ENCODE assay signal across 10 cellular contexts in genomic region chr3:67290424-67290823, GRCh38.
DNase-seq lines count a peak whose midpoint lies in the region; ATAC-seq and TF ChIP-seq lines count a peak whose summit lies in the region.
"Had no signal": no experiment of that assay in that cellular context is flagged by ENCODE, and none has a peak within 500 bp of the region (broad histone marks: within the 10 kb centered on the region; RNA-seq: fewer than 3 reads in every experiment).

No MANE protein-coding gene starts in this region.

- no peak overlapping the region for H3K4me3 Mint-ChIP-seq in activated T-cell treated with anti-CD3 and anti-CD28 coated beads, Interleukin-2, amount 50 U/mL, for 4 hours
- H3K4me3 Mint-ChIP-seq in Caco-2 (ENCODE audit: unreplicated experiment): no peak overlapping the region
- H3K4me3 Mint-ChIP-seq: immature natural killer cell had no signal

- no TSS peak for BruUV-seq in Caco-2 (replicated peaks; lab: Mats Ljungman, UMichigan)

- CTCF ChIA-PET in Caco-2 (lab: Charles Lee): no interaction called here

- peak; percentile 4 for DNase-seq in GM06990 (ENCODE audit: extremely low read depth, insufficient read length)
- peak; percentile 22 for DNase-seq in inferior parietal cortex (ENCODE audit: extremely low spot score)
- no peak for DNase-seq in NCI-H1694 (lab: John Stamatoyannopoulos, UW)
- no peak for DNase-seq in activated T-cell treated with anti-CD3 and anti-CD28 coated beads, Interleukin-2, amount 50 U/mL, for 4 hours
- no peak for DNase-seq in NCI-H226
- no peak for DNase-seq in Caco-2
- DNase-seq: immature natural killer cell had no signal

- H3K36me3 Mint-ChIP-seq in activated T-cell treated with anti-CD3 and anti-CD28 coated beads, Interleukin-2, amount 50 U/mL, for 4 hours (ENCODE audit: insufficient read depth): no peaks in the 10 kb centered on the region
- no peaks in the 10 kb centered on the region for H3K36me3 Mint-ChIP-seq in Caco-2 (ENCODE audit: insufficient read depth, unreplicated experiment)
- H3K36me3 Mint-ChIP-seq: immature natural killer cell had no signal

- no peaks in the 10 kb centered on the region for H3K9me3 ChIP-seq in Caco-2

- H3K27me3 ChIP-seq in GM06990 (replicated peaks; ENCODE audit: control insufficient read depth, insufficient read depth, low read length) (no peaks in the 10 kb centered on the region), Caco-2 (replicated peaks; ENCODE audit: control insufficient read depth, insufficient read depth, low read length) (no peaks in the 10 kb centered on the region)

- no peaks in the 10 kb centered on the region for H3K4me1 ChIP-seq in Caco-2

- peak; percentile 75 for ATAC-seq in GM21367 (IDR thresholded peaks at IDR 0.05; ENCODE audit: unreplicated experiment)
- peak; percentile 74 for ATAC-seq in HG03565 (IDR thresholded peaks at IDR 0.05; ENCODE audit: unreplicated experiment)
- no peak for ATAC-seq in activated T-cell treated with anti-CD3 and anti-CD28 coated beads, Interleukin-2, amount 50 U/mL, for 4 hours
- ATAC-seq: K562 had no signal

- H3K27ac Mint-ChIP-seq in Caco-2 (ENCODE audit: unreplicated experiment): no peak overlapping the region
- H3K27ac Mint-ChIP-seq: immature natural killer cell had no signal

- H3K4me3 ChIP-seq in GM06990 (replicated peaks; ENCODE audit: low read depth, low read length) (no peak overlapping the region), Caco-2 (ENCODE audit: low read depth, low read length) (no peak overlapping the region)
- H3K4me3 ChIP-seq: K562 had no signal

- POLR2A ChIA-PET in Caco-2 (lab: Charles Lee): no interaction called here

- no peaks in the 10 kb centered on the region for H3K4me1 Mint-ChIP-seq in activated T-cell treated with anti-CD3 and anti-CD28 coated beads, Interleukin-2, amount 50 U/mL, for 4 hours (ENCODE audit: low read depth)
- no peaks in the 10 kb centered on the region for H3K4me1 Mint-ChIP-seq in Caco-2 (ENCODE audit: low read depth, unreplicated experiment)
- H3K4me1 Mint-ChIP-seq: immature natural killer cell had no signal

- no peaks in the 10 kb centered on the region for H3K36me3 ChIP-seq in GM06990 (ENCODE audit: control insufficient read depth, insufficient read depth, low read length)
- no peaks in the 10 kb centered on the region for H3K36me3 ChIP-seq in Caco-2 (ENCODE audit: control insufficient read depth, insufficient read depth, low read length)

- intact Hi-C loops in Caco-2 (cut with micrococcal nuclease; ENCODE audit: unreplicated experiment): no loop called here

- H3K9me3 Mint-ChIP-seq in activated T-cell treated with anti-CD3 and anti-CD28 coated beads, Interleukin-2, amount 50 U/mL, for 4 hours: no peaks in the 10 kb centered on the region
- H3K9me3 Mint-ChIP-seq in Caco-2 (ENCODE audit: unreplicated experiment): no peaks in the 10 kb centered on the region

- TF ChIP-seq CTCF in GM06990 (IDR thresholded peaks at IDR 0.05; ENCODE audit: insufficient read depth, low read length, poor library complexity, severe bottlenecking) (no peak), Caco-2 (IDR thresholded peaks at IDR 0.05; ENCODE audit: insufficient read depth in 1 of 2, low read depth in 1 of 2, low read length in 1 of 2, severe bottlenecking in 1 of 2, unreplicated experiment in 1 of 2) (no peak)

- H3K27me3 Mint-ChIP-seq in activated T-cell treated with anti-CD3 and anti-CD28 coated beads, Interleukin-2, amount 50 U/mL, for 4 hours (ENCODE audit: low read depth): no peaks in the 10 kb centered on the region
- H3K27me3 Mint-ChIP-seq in Caco-2 (ENCODE audit: insufficient read depth, unreplicated experiment): no peaks in the 10 kb centered on the region

Comparison
In these comparisons a context has a peak if more than half of its experiments do, and no peak if none do; other contexts are left out.
1. DNase-seq: peak in GM06990 (single experiment) and inferior parietal cortex (single experiment); none in NCI-H1694 (single experiment), activated T-cell treated with anti-CD3 and anti-CD28 coated beads, Interleukin-2, amount 50 U/mL, for 4 hours (single experiment), NCI-H226 (single experiment) and Caco-2 (0 of 2).
2. ATAC-seq: peak in GM21367 (single experiment) and HG03565 (single experiment); none in activated T-cell treated with anti-CD3 and anti-CD28 coated beads, Interleukin-2, amount 50 U/mL, for 4 hours (0 of 2).